In the genomic region with DNA sequence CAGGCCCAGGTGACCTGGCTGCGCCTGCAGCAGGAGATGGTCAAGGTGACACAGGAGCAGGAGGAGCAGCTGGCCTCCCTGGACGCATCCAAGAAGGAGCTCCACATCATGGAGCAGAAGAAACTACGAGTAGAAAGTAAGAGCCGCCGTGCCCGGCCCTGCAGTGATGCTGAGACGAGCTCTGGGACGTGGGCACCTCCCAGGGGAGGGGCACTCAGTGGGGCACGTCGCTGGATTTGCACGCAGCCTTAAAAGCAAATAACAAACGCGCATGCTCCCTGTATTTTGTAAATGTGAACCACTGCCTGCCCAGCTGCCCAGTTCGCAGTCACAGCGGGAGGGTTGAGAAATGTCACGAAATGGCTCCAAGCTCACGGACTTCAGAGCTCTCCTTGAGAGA, we compare ENCODE assay signal across 22 cellular contexts. TPM values are rescaled to one million over a fixed set of nuclear protein-coding genes. Genes with fewer than 3 reads are reported as not detected.
DNase-seq lines count a peak whose midpoint lies in the region; ATAC-seq lines count a peak whose summit lies in the region.
"Had no signal": no experiment of that assay in that cellular context is flagged by ENCODE, and none has a peak within 500 bp of the region (broad histone marks: within the 10 kb centered on the region; RNA-seq: fewer than 3 reads in every experiment).

No MANE protein-coding gene starts in this region.

- DNase-seq in NCI-H187 (lab: John Stamatoyannopoulos, UW) (peak; percentile 24 to 39), NCI-H187 treated with DMSO at 0.1 percent for 48 hours (lab: John Stamatoyannopoulos, UW) (no peak), HT-29 (ENCODE audit: low spot score) (peak; percentile 42), RPMI8226 (peak; percentile 48), inferior parietal cortex (ENCODE audit: extremely low spot score) (no peak)
- DNase-seq: 8988T, DND-41, GM23248, H9, HFFc6, KG1, MV-4-11, NCI-H1105 treated with DMSO at 0.1 percent for 48 hours, NCI-H1694 treated with DMSO at 0.1 percent for 48 hours, NCI-H226, NCI-H510A treated with DMSO at 0.1 percent for 48 hours, NCI-H82, Peyer's patch had no signal

- no peak overlapping the region for H3K9ac ChIP-seq in BLaER1
- H3K9ac ChIP-seq: GM23248 had no signal

- no peaks in the 10 kb centered on the region for H4K20me1 ChIP-seq in BLaER1

- H3K36me3 ChIP-seq in BLaER1 = no peaks in the 10 kb centered on the region
- H3K36me3 ChIP-seq: Peyer's patch had no signal

- no peaks in the 10 kb centered on the region for H3K9me3 ChIP-seq in BLaER1
- H3K9me3 ChIP-seq: Peyer's patch had no signal

- no peaks in the 10 kb centered on the region for H3K27me3 ChIP-seq in BLaER1
- H3K27me3 ChIP-seq: Peyer's patch had no signal

- H3K27ac ChIP-seq in BLaER1 = no peak overlapping the region
- H3K27ac ChIP-seq: C4-2B, GM23248, Peyer's patch had no signal

- peaks cover 34% of the 10 kb centered on the region for H3K4me1 ChIP-seq in BLaER1

- ATAC-seq in GM21717 (IDR thresholded peaks at IDR 0.05; ENCODE audit: unreplicated experiment) (no peak), GM18511 (IDR thresholded peaks at IDR 0.05; ENCODE audit: unreplicated experiment) (no peak)

- peak overlapping the region; percentile 64 for H3K4me2 ChIP-seq in BLaER1

- H3K4me3 ChIP-seq in BLaER1 = no peak overlapping the region
- H3K4me3 ChIP-seq: GM23248, Peyer's patch had no signal

RNA-seq across cellular contexts. Expression of a gene that starts 15.3 kb away (rescaled TPM):
- total RNA-seq in HT-29 (2014; rRNA removed; shearing (Covaris generic)) = 5.8 and 6.4 TPM in 2 replicates

RNA-seq across cellular contexts. Expression of a gene that starts 49.6 kb away (rescaled TPM):
- 5.5 and 7.0 TPM in 2 replicates for total RNA-seq in HT-29 (2014; rRNA removed; shearing (Covaris generic))

RNA-seq across cellular contexts. Expression of a gene that starts 50.4 kb away (rescaled TPM):
- total RNA-seq in HT-29 (2014; rRNA removed; shearing (Covaris generic)) = 24.3 and 24.6 TPM in 2 replicates

Comparison
In these comparisons a context has a peak if more than half of its experiments do, and no peak if none do; other contexts are left out.
1. DNase-seq: peak in NCI-H187 (2 of 2), HT-29 (single experiment) and RPMI8226 (single experiment); none in NCI-H187 treated with DMSO at 0.1 percent for 48 hours (single experiment) and inferior parietal cortex (single experiment).